In the genomic region with DNA sequence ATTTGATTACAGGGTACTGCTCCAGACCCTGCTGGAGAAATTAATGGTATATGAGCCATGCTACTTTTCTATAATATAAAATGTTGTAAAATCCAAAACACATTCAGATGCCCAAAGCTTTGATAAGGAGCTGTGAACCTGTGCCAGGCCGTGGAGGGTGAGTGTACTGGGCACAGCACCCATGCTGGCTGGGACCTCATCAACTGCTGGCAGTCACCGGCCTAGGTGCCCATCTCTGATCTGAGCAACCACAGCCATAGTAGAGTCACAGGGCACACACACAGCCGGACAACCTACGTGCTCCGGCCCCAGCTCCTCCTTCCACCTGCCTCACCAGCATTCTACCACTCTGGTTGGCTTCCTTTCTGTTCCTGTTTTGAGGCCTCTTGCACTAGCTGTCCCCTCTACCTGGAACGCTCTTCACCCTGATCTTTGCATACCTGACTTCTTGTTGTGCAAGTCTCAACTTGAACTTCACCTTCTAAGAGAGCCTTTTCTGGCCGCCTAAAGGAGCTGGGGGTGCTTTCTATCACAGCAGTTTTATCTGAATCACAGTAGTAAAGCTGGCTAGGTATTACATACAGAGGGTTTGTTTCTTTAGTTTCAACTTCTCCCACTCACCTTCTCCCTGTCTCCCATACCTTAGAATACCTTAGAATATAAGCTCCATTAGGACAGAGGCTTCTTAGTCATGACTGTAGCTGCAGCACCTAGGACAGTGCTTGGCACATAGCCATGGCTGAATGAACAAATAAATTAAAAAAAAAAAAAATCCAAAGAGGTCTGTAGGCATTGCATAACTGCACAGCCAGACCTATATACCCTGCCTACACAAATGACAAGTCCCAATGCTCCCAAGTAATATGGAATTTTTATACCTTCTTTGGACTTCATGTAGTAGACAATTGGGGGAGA, we compare ENCODE assay signal across 1 cellular context.
TF ChIP-seq lines count a peak whose summit lies in the region.

No MANE protein-coding gene starts in this region.

TF ChIP-seq in HCT116, 20 proteins besides CTCF, POLR2A, EP300 and RAD21:
- TF ChIP-seq JUND (IDR thresholded peaks at IDR 0.05) (no peak), SRF (IDR thresholded peaks at IDR 0.05; ENCODE audit: low read depth) (no peak), ELF1 (IDR thresholded peaks at IDR 0.05; ENCODE audit: borderline replicate concordance, low read depth) (no peak)
- TF ChIP-seq, protein P1, sequence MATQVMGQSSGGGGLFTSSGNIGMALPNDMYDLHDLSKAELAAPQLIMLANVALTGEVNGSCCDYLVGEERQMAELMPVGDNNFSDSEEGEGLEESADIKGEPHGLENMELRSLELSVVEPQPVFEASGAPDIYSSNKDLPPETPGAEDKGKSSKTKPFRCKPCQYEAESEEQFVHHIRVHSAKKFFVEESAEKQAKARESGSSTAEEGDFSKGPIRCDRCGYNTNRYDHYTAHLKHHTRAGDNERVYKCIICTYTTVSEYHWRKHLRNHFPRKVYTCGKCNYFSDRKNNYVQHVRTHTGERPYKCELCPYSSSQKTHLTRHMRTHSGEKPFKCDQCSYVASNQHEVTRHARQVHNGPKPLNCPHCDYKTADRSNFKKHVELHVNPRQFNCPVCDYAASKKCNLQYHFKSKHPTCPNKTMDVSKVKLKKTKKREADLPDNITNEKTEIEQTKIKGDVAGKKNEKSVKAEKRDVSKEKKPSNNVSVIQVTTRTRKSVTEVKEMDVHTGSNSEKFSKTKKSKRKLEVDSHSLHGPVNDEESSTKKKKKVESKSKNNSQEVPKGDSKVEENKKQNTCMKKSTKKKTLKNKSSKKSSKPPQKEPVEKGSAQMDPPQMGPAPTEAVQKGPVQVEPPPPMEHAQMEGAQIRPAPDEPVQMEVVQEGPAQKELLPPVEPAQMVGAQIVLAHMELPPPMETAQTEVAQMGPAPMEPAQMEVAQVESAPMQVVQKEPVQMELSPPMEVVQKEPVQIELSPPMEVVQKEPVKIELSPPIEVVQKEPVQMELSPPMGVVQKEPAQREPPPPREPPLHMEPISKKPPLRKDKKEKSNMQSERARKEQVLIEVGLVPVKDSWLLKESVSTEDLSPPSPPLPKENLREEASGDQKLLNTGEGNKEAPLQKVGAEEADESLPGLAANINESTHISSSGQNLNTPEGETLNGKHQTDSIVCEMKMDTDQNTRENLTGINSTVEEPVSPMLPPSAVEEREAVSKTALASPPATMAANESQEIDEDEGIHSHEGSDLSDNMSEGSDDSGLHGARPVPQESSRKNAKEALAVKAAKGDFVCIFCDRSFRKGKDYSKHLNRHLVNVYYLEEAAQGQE (IDR thresholded peaks at IDR 0.05; ENCODE audit: low read depth): peak; percentile 26; the same call in 1 of the 2 replicates
